Comparison of ENCODE assay signal across 8 cellular contexts in the genomic region with DNA sequence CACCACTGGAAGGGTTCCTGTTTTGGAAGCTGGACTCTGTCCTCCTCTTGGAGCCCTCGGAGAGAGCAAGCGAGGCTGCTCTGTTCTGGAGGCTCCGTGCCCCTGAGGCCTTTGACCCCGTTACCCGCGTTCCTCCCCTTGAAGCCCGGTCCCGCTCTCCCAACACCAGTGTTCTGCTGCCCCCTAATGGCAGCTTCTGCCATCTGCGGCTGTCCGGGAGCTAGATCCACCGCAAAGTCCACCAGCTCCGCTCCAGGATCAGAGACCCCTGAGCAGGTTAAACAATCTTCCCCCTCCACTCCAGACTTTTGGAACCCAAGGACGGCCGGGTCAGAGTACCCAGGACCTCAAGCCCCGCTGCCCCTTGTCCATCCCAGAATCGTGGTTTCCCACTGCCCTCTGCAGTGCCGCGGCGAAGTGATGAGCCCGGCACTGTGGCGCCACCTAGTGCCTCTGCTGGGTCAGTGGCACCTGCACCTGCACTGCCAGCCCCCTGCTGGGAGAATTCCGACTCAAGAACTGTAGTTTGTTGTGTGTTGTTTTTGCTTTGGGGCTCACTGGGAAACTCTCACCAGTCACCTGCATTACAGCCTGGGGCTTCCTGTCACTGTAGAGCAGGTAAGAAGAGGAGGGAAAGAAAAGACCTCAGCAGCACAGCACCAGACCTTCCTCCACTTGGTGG.
A peak's percentile ranks its signal among the peaks of the same experiment; 100 is the strongest.
DNase-seq lines count a peak whose midpoint lies in the region; ATAC-seq lines count a peak whose summit lies in the region.

No MANE protein-coding gene starts in this region.

- peak; percentile 94 for DNase-seq in AG20443 (ENCODE audit: low spot score)
- DNase-seq in NCI-H510A (lab: John Stamatoyannopoulos, UW), result peak; percentile 73
- DNase-seq in activated CD4-positive, alpha-beta T cell treated with anti-CD3 and anti-CD28 coated beads for 4 hours, result peak; percentile 79 to 85
- peak; percentile 92 for DNase-seq in left kidney (ENCODE audit: low read depth, low spot score)
- DNase-seq in stimulated activated CD4-positive, alpha-beta T cell treated with anti-CD3 and anti-CD28 coated beads, Interleukin-1b, Interleukin-23, amount 100 ng/mL, for 4 hours (ENCODE audit: low read depth in 2 of 2), result peak; percentile 74 to 79

- ATAC-seq in GM19324 (IDR thresholded peaks at IDR 0.05; ENCODE audit: low FRiP score, unreplicated experiment), result peak; percentile 82
- peak; percentile 74 for ATAC-seq in HG03457 (IDR thresholded peaks at IDR 0.05; ENCODE audit: unreplicated experiment)

- H3K27ac ChIP-seq in cingulate gyrus (ENCODE audit: low read depth, low read length), result peak overlapping the region; percentile 19

Comparison
In these comparisons a context has a peak if more than half of its experiments do, and no peak if none do; other contexts are left out.
1. Peak in every context shown above with its lines: DNase-seq, ATAC-seq and H3K27ac ChIP-seq.